In the genomic region with DNA sequence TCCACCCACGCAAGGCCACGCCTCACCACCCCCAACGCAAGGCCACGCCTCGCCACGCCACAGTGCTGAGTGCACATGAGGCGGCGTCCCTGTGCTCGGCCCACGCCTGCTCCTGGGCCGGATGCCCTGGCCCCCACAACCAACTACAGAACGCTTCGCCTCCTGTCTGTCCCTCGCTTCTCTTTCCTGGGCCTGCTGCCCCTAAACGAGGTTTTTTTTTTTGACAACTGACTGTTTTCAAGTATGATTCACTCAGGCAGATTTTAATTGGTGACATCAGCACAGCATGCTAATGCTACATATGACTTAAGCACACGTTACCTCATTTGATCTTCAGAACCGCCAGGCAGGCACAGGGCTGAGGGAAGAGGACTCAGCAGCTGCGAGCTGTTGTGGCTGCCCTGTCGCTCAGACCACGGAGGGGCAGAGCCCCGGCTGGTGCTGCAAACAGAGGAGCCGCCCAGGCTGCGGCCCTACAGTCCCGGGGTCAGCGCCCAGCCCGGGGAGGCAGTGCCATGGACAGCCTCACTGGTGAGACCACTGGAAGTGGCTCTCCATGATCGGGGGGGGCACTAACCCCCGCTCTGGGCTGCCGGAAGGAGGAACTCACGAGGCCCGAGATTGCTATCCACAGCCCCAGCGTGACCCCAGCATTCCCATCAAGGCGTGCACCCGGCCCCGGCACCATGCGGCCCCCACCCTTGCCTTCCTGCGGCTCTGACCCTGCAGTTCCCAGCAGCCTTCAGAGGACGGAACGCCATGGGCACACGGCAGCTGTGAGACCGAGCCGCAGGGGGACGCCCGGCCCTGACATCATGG, we compare ENCODE assay signal across 8 cellular contexts.
DNase-seq lines count a peak whose midpoint lies in the region; ATAC-seq and TF ChIP-seq lines count a peak whose summit lies in the region.

No MANE protein-coding gene starts in this region.

- H3K9me3 ChIP-seq in IMR-90 (ENCODE audit: control insufficient read depth, insufficient read depth, low read length), result peaks cover 5% of the 10 kb centered on the region; the same call in 1 of the 2 replicates
- peaks cover 0 to 9% (median 3%) of the 10 kb centered on the region in 11 donors for H3K9me3 ChIP-seq in heart right ventricle
- H3K9me3 ChIP-seq in spleen, result peaks cover 0 to 10% (median 7%) of the 10 kb centered on the region in 8 donors

- H3K36me3 ChIP-seq in IMR-90 (ENCODE audit: control insufficient read depth, insufficient read depth, low read length) (no peaks in the 10 kb centered on the region), heart right ventricle (no peaks in the 10 kb centered on the region), spleen (peaks cover 0 to 8% (median 0%) of the 10 kb centered on the region in 6 donors)

- peak; percentile 87 to 93 for ATAC-seq in activated CD4-positive, CD25-positive, alpha-beta regulatory T cell treated with anti-CD3 and anti-CD28 coated beads, Interleukin-2, amount 50 U/mL, for 24 hours
- peak; percentile 80 for ATAC-seq in IMR-90 (ENCODE audit: low read depth)
- peak; percentile 73 to 90 (median 84) for ATAC-seq in heart right ventricle

- peak overlapping the region; percentile 87 for H2AK9ac ChIP-seq in IMR-90 (replicated peaks; ENCODE audit: low read depth, low read length, poor library complexity)

- POLR2A ChIA-PET in IMR-90 (lab: Charles Lee; ENCODE audit: unreplicated experiment), result no interaction called here

- intact Hi-C loops in IMR-90 (cut with micrococcal nuclease), result no loop called here
- intact Hi-C loops in heart right ventricle (cut with DNase I), result loop anchor here in 1 of 10 donors (10.0 kb wide), 1 partner anchor 205 kb away; no protein-coding TSS in a partner anchor
- intact Hi-C loops in spleen (cut with DNase I; ENCODE audit: low total_unique reads), result no loop called here

- H3K4me1 ChIP-seq in IMR-90 (ENCODE audit: control insufficient read depth, insufficient read depth, low read length), result peaks cover 19% of the 10 kb centered on the region
- peaks cover 0 to 32% (median 7%) of the 10 kb centered on the region in 9 donors for H3K4me1 ChIP-seq in heart right ventricle
- peaks cover 13 to 47% (median 38%) of the 10 kb centered on the region in 6 donors for H3K4me1 ChIP-seq in spleen

- H2BK20ac ChIP-seq in IMR-90 (ENCODE audit: low read depth, low read length), result peak overlapping the region; percentile 34; the same call in 1 of the 2 replicates

- H3K9ac ChIP-seq in IMR-90 (ENCODE audit: low read depth, low read length), result no peak overlapping the region

- H3K27me3 ChIP-seq in IMR-90 (ENCODE audit: control insufficient read depth, insufficient read depth, low read length) (no peaks in the 10 kb centered on the region), heart right ventricle (no peaks in the 10 kb centered on the region), spleen (replicated peaks in 1 of 7) (no peaks in the 10 kb centered on the region)

- no peak overlapping the region; the same call in 1 of the 2 replicates for H3K4me2 ChIP-seq in IMR-90 (ENCODE audit: low read depth, low read length)

- dilution Hi-C loops in IMR-90 (cut with HindIII; ENCODE audit: low sequenced_read_pairs, unreplicated experiment), result no loop called here

- TF ChIP-seq RAD21 in IMR-90 (IDR thresholded peaks at IDR 0.05; ENCODE audit: low read length), result peak; percentile 9; the same call in 1 of the 2 replicates

- H2BK120ac ChIP-seq in IMR-90 (ENCODE audit: low read depth, low read length), result peak overlapping the region; percentile 84

- H3K14ac ChIP-seq in IMR-90 (replicated peaks; ENCODE audit: low read depth, low read length), result peak overlapping the region; percentile 49

- H3K18ac ChIP-seq in IMR-90 (ENCODE audit: low read depth, low read length), result peak overlapping the region; percentile 17; the same call in 1 of the 2 replicates

- in situ Hi-C loops in IMR-90 (cut with MboI; ENCODE audit: low sequenced_read_pairs), result no loop called here

- peak overlapping the region; percentile 73 for H3K27ac ChIP-seq in IMR-90 (ENCODE audit: insufficient read depth, low read length)
- H3K27ac ChIP-seq in heart right ventricle, result peak overlapping the region in 9 of 10 donors; percentile 34 to 87 (median 71)
- peak overlapping the region; percentile 69 to 89 (median 85) for H3K27ac ChIP-seq in spleen

- CTCF ChIA-PET in IMR-90 (lab: Yijun Ruan, JAX), result interaction anchor here (0.6 kb wide), 1 partner anchor 436 kb away, joined by 4 read pairs; no protein-coding TSS in a partner anchor

- H3K36me3 Mint-ChIP-seq in activated T-cell treated with anti-CD3 and anti-CD28 coated beads, Interleukin-2, amount 50 U/mL, for 24 hours (ENCODE audit: low read depth), result peaks cover 9% of the 10 kb centered on the region

- H2BK5ac ChIP-seq in IMR-90 (ENCODE audit: low read depth, low read length, poor library complexity, severe bottlenecking), result peak overlapping the region; percentile 71

- DNase-seq in activated CD4-positive, CD25-positive, alpha-beta regulatory T cell treated with anti-CD3 and anti-CD28 coated beads, Interleukin-2, amount 50 U/mL, for 72 hours, result no peak
- peak; percentile 97 for DNase-seq in IMR-90
- peak; percentile 62 for DNase-seq in activated T-cell treated with anti-CD3 and anti-CD28 coated beads, Interleukin-2, amount 50 U/mL, for 24 hours
- peak; percentile 69 to 74 for DNase-seq in heart right ventricle
- peak; percentile 92 for DNase-seq in spleen
- DNase-seq in effector CD4-positive, alpha-beta T cell, result no peak
- no peak for DNase-seq in T-helper 9 cell

- peaks cover 6 to 31% of the 10 kb centered on the region in 2 experiments for H3K79me1 ChIP-seq in IMR-90 (ENCODE audit: low read depth in 1 of 2, low read length in 2 of 2)

- peak overlapping the region; percentile 82 for H4K91ac ChIP-seq in IMR-90 (ENCODE audit: insufficient read depth, low read depth, low read length)

- TF ChIP-seq CTCF in IMR-90 (conservative IDR thresholded peaks at IDR 0.05; ENCODE audit: low read depth, low read length) (no peak), heart right ventricle (IDR thresholded peaks at IDR 0.05) (no peak), spleen (IDR thresholded peaks at IDR 0.05 in 8 of 11, conservative IDR thresholded peaks at IDR 0.05 in 3 of 11) (no peak)

- H3K4me3 ChIP-seq in IMR-90 (ENCODE audit: insufficient read depth, low read depth, low read length) (no peak overlapping the region), heart right ventricle (peak overlapping the region in 7 of 10 donors; percentile 12 to 41 (median 31)), spleen (peak overlapping the region in 5 of 8 donors; percentile 2 to 51 (median 18))

- 46% methylated on average over 34 of the region's 44 CpGs; no CpG with 5 or more reads in 1 of the 2 experiments for WGBS in IMR-90 (ENCODE audit: extremely low coverage in 2 of 2, insufficient read length in 1 of 2), 2 experiments
- 66 to 67% methylated on average over 44 of the region's 44 CpGs for WGBS in heart right ventricle, 2 donors
- 24 to 38% (median 25%) methylated on average over 18 to 44 of the region's 44 CpGs for WGBS in spleen, 5 donors

- no peaks in the 10 kb centered on the region; the same call in 1 of the 2 replicates for H4K20me1 ChIP-seq in IMR-90 (ENCODE audit: insufficient read depth, low read length)

- H3K9me3 Mint-ChIP-seq in activated T-cell treated with anti-CD3 and anti-CD28 coated beads, Interleukin-2, amount 50 U/mL, for 24 hours, result peaks cover 9% of the 10 kb centered on the region

- no peak overlapping the region for H3K56ac ChIP-seq in IMR-90 (ENCODE audit: extremely low read depth, insufficient read depth, low read length)

- H3K27me3 Mint-ChIP-seq in activated T-cell treated with anti-CD3 and anti-CD28 coated beads, Interleukin-2, amount 50 U/mL, for 24 hours, result no peaks in the 10 kb centered on the region

- H3K23ac ChIP-seq in IMR-90 (ENCODE audit: low read depth, low read length), result peak overlapping the region; percentile 7; the same call in 1 of the 2 replicates

- H3K9me1 ChIP-seq in IMR-90 (ENCODE audit: insufficient read depth, low read length), result peaks cover 15% of the 10 kb centered on the region

- peak; percentile 71 for TF ChIP-seq POLR2A in IMR-90 (IDR thresholded peaks at IDR 0.05; ENCODE audit: low read depth, low read length)
- no peak for TF ChIP-seq POLR2A in spleen (IDR thresholded peaks at IDR 0.05)

- peak overlapping the region; percentile 29 for H3K27ac Mint-ChIP-seq in activated T-cell treated with anti-CD3 and anti-CD28 coated beads, Interleukin-2, amount 50 U/mL, for 24 hours

- no TSS peak for BruUV-seq in IMR-90 (replicated peaks; lab: Mats Ljungman, UMichigan)

- H3K4me3 Mint-ChIP-seq in activated T-cell treated with anti-CD3 and anti-CD28 coated beads, Interleukin-2, amount 50 U/mL, for 24 hours, result peak overlapping the region; percentile 44

- H2AK5ac ChIP-seq in IMR-90 (ENCODE audit: low read depth, low read length), result peak overlapping the region; percentile 90

- peak overlapping the region; percentile 83 for H3K4ac ChIP-seq in IMR-90 (ENCODE audit: low read depth, low read length)

- peak overlapping the region; percentile 87 for H2AFZ ChIP-seq in IMR-90 (replicated peaks; ENCODE audit: low read length, poor library complexity)

- H4K8ac ChIP-seq in IMR-90 (ENCODE audit: low read depth in 2 of 2, low read length in 2 of 2), result peak overlapping the region; percentile 42 to 87; a peak in 3 of 4 replicates

- no peak overlapping the region for H2BK15ac ChIP-seq in IMR-90 (ENCODE audit: low read depth, low read length)

- H3K4me1 Mint-ChIP-seq in activated T-cell treated with anti-CD3 and anti-CD28 coated beads, Interleukin-2, amount 50 U/mL, for 24 hours (ENCODE audit: low read depth), result peaks cover 29% of the 10 kb centered on the region

- peak overlapping the region; percentile 24; the same call in 1 of the 2 replicates for H4K5ac ChIP-seq in IMR-90 (ENCODE audit: low read depth, low read length)

TF ChIP-seq in IMR-90, 13 proteins besides CTCF, POLR2A, EP300 and RAD21 (continues in another document):
- TF ChIP-seq SMC3 (IDR thresholded peaks at IDR 0.05; ENCODE audit: low read depth, low read length) (no peak), BHLHE40 (IDR thresholded peaks at IDR 0.05; ENCODE audit: low read depth, low read length) (0 out of 2 replicates have a peak, but pooled peaks have one; percentile 62)
- TF ChIP-seq, protein P1, sequence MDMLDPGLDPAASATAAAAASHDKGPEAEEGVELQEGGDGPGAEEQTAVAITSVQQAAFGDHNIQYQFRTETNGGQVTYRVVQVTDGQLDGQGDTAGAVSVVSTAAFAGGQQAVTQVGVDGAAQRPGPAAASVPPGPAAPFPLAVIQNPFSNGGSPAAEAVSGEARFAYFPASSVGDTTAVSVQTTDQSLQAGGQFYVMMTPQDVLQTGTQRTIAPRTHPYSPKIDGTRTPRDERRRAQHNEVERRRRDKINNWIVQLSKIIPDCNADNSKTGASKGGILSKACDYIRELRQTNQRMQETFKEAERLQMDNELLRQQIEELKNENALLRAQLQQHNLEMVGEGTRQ (IDR thresholded peaks at IDR 0.05; ENCODE audit: low read depth, low read length), result no peak

Comparison
In these comparisons a context has a peak if more than half of its experiments do, and no peak if none do; other contexts are left out.
1. DNase-seq: peak in IMR-90 (single experiment), activated T-cell treated with anti-CD3 and anti-CD28 coated beads, Interleukin-2, amount 50 U/mL, for 24 hours (single experiment), heart right ventricle (2 of 2) and spleen (single experiment); none in activated CD4-positive, CD25-positive, alpha-beta regulatory T cell treated with anti-CD3 and anti-CD28 coated beads, Interleukin-2, amount 50 U/mL, for 72 hours (single experiment), effector CD4-positive, alpha-beta T cell (single experiment) and T-helper 9 cell (single experiment).
2. Peak in every context shown above with its lines, with median percentiles within 50 percentile points of each other: ATAC-seq and H3K27ac ChIP-seq.